In genomic region chr10:17787087-17787942, GRCh38 we compare ENCODE assay signal across 11 cellular contexts. TPM values are rescaled to one million over a fixed set of nuclear protein-coding genes. Genes with fewer than 3 reads are reported as not detected.
DNase-seq lines count a peak whose midpoint lies in the region; ATAC-seq and TF ChIP-seq lines count a peak whose summit lies in the region.
"Had no signal": no experiment of that assay in that cellular context is flagged by ENCODE, and none has a peak within 500 bp of the region (broad histone marks: within the 10 kb centered on the region; RNA-seq: fewer than 3 reads in every experiment).

No MANE protein-coding gene starts in this region.

- TF ChIP-seq EP300 in Ishikawa (IDR thresholded peaks at IDR 0.05; ENCODE audit: borderline replicate concordance): peak; percentile 32; the same call in 1 of the 2 replicates

- TF ChIP-seq CTCF in AG09309 (IDR thresholded peaks at IDR 0.05; ENCODE audit: control insufficient read depth, insufficient read depth, low read depth, low read length, missing control alignments) (no peak), chondrocyte (IDR thresholded peaks at IDR 0.05) (no peak), left lung (IDR thresholded peaks at IDR 0.05) (no peak), Peyer's patch (IDR thresholded peaks at IDR 0.05) (no peak)

- DNase-seq in AG09309 (ENCODE audit: low read depth) (peak; percentile 88), chondrocyte (ENCODE audit: low spot score) (no peak), left lung (no peak), Peyer's patch (no peak), NCI-H345 (lab: John Stamatoyannopoulos, UW) (no peak), NCI-H1105 (lab: John Stamatoyannopoulos, UW) (no peak)
- no peak for DNase-seq in activated T-cell treated with anti-CD3 and anti-CD28 coated beads, Interleukin-2, amount 50 U/mL, for 48 hours
- DNase-seq: activated CD4-positive, alpha-beta T cell treated with anti-CD3 and anti-CD28 coated beads, Interleukin-2, amount 50 U/mL, for 1 hour; CD4-positive, alpha-beta memory T cell had no signal

- H3K9me3 ChIP-seq in left lung: no peaks in the 10 kb centered on the region
- H3K9me3 ChIP-seq in Peyer's patch: no peaks in the 10 kb centered on the region

- peaks cover 45% of the 10 kb centered on the region for H3K4me1 Mint-ChIP-seq in chondrocyte (ENCODE audit: low read depth)
- H3K4me1 Mint-ChIP-seq: CD4-positive, alpha-beta memory T cell; memory B cell had no signal

- intact Hi-C loops in left lung (cut with DNase I): no loop called here

- no peaks in the 10 kb centered on the region for H3K27me3 Mint-ChIP-seq in chondrocyte (ENCODE audit: low read depth)

- no peaks in the 10 kb centered on the region for H3K36me3 Mint-ChIP-seq in chondrocyte (ENCODE audit: low read depth)
- H3K36me3 Mint-ChIP-seq: CD4-positive, alpha-beta memory T cell; memory B cell had no signal

- no peak for TF ChIP-seq RAD21 in Ishikawa (IDR thresholded peaks at IDR 0.05; ENCODE audit: low read depth)

- H3K4me3 ChIP-seq in AG09309 (ENCODE audit: control insufficient read depth, low read depth, low read length): no peak overlapping the region
- no peak overlapping the region for H3K4me3 ChIP-seq in left lung
- H3K4me3 ChIP-seq in Peyer's patch: no peak overlapping the region

- ATAC-seq in left lung: peak; percentile 78

- H3K9me3 Mint-ChIP-seq in chondrocyte (ENCODE audit: low read depth): no peaks in the 10 kb centered on the region
- H3K9me3 Mint-ChIP-seq: CD4-positive, alpha-beta memory T cell; memory B cell had no signal

- H3K27ac ChIP-seq in left lung: peak overlapping the region in 1 of 2 donors; percentile 6
- no peak overlapping the region for H3K27ac ChIP-seq in Peyer's patch

- no peaks in the 10 kb centered on the region for H3K27me3 ChIP-seq in left lung
- no peaks in the 10 kb centered on the region for H3K27me3 ChIP-seq in Peyer's patch

- H3K4me1 ChIP-seq in left lung (peaks cover 0 to 38% of the 10 kb centered on the region in 2 donors), Peyer's patch (no peaks in the 10 kb centered on the region)

- H3K27ac Mint-ChIP-seq in chondrocyte (ENCODE audit: unreplicated experiment): peak overlapping the region; percentile 92
- H3K27ac Mint-ChIP-seq: CD4-positive, alpha-beta memory T cell; memory B cell had no signal

- no peak for TF ChIP-seq POLR2A in Peyer's patch (IDR thresholded peaks at IDR 0.05)

- H3K4me3 Mint-ChIP-seq in chondrocyte (ENCODE audit: unreplicated experiment): no peak overlapping the region
- H3K4me3 Mint-ChIP-seq: CD4-positive, alpha-beta memory T cell; memory B cell had no signal

- no peaks in the 10 kb centered on the region for H3K36me3 ChIP-seq in left lung
- H3K36me3 ChIP-seq in Peyer's patch: no peaks in the 10 kb centered on the region

TF ChIP-seq in Ishikawa, 13 proteins besides CTCF, POLR2A, EP300 and RAD21:
- TF ChIP-seq CEBPB (IDR thresholded peaks at IDR 0.05) (no peak), TEAD4 (IDR thresholded peaks at IDR 0.05) (peak; percentile 66)

RNA-seq across cellular contexts. Expression of gene MRC1, which starts 21.8 kb away (rescaled TPM):
- 0.07 TPM in 1 of 3 replicates, not detected in the others for total RNA-seq in chondrocyte
- total RNA-seq in left lung: 100 to 1,000 TPM; 215 to 301 TPM
- total RNA-seq in Peyer's patch: 10 to 100 TPM in 2 of 4 donors, 1 to 10 TPM in 2; 8.1 to 22.0 (median 11.1) TPM

RNA-seq across cellular contexts. Expression of gene TMEM236, which starts 35.3 kb away (rescaled TPM):
- total RNA-seq in chondrocyte: 0.07 to 0.23 TPM (median 0.22 TPM) in 3 replicates
- total RNA-seq in left lung: 1 to 10 TPM; 2.4 to 2.8 TPM
- total RNA-seq in Peyer's patch: 10 to 100 TPM in 3 of 4 donors, 1 to 10 TPM in 1; 3.3 to 99.1 (median 77.1) TPM

Comparison
In these comparisons a context has a peak if more than half of its experiments do, and no peak if none do; other contexts are left out.
1. RNA of gene MRC1, which starts 21.8 kb away (total RNA-seq): 215 to 301 TPM in left lung; 8.1 to 22.0 TPM in Peyer's patch and 0.07 TPM in chondrocyte; every median in the first group is over 4 times any median in the second.